Comparison of ENCODE assay signal across 1 cellular context in the genomic region with DNA sequence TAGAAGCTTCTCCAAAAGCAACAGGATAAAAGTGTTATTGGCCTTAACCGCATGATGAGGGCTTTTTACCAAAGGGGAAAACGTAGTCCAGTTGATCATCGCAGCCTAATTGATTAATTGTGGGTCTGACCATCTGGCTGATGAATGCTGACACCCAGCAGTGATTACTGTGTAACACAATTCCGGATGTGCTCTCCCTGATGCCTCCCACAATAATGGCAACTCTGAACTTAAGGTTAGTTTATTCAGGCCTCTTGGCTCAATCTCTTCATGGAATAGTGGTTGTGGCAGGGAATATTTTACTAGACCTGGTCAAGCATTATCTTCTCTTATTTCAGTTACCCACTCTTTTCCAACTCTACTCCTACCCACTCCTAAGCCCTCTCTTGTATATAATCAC.
TF ChIP-seq lines count a peak whose summit lies in the region.

No MANE protein-coding gene starts in this region.

TF ChIP-seq in IMR-90, 13 proteins besides CTCF, POLR2A, EP300 and RAD21 (continued from another document):
- TF ChIP-seq, protein P1, sequence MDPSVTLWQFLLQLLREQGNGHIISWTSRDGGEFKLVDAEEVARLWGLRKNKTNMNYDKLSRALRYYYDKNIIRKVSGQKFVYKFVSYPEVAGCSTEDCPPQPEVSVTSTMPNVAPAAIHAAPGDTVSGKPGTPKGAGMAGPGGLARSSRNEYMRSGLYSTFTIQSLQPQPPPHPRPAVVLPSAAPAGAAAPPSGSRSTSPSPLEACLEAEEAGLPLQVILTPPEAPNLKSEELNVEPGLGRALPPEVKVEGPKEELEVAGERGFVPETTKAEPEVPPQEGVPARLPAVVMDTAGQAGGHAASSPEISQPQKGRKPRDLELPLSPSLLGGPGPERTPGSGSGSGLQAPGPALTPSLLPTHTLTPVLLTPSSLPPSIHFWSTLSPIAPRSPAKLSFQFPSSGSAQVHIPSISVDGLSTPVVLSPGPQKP (IDR thresholded peaks at IDR 0.05; ENCODE audit: borderline replicate concordance, low read depth, low read length), result no peak
- TF ChIP-seq NFE2L2 (IDR thresholded peaks at IDR 0.05; ENCODE audit: low read depth, low read length) (no peak), CHD1 (IDR thresholded peaks at IDR 0.05; ENCODE audit: low read depth, low read length) (no peak), CEBPB (IDR thresholded peaks at IDR 0.05; ENCODE audit: low read depth, low read length) (no peak), RCOR1 (IDR thresholded peaks at IDR 0.05; ENCODE audit: insufficient replicate concordance, low read length) (no peak), FOS (IDR thresholded peaks at IDR 0.05; ENCODE audit: low read depth, low read length) (no peak), BHLHE40 (IDR thresholded peaks at IDR 0.05; ENCODE audit: low read depth, low read length) (no peak)
- TF ChIP-seq, protein P2, sequence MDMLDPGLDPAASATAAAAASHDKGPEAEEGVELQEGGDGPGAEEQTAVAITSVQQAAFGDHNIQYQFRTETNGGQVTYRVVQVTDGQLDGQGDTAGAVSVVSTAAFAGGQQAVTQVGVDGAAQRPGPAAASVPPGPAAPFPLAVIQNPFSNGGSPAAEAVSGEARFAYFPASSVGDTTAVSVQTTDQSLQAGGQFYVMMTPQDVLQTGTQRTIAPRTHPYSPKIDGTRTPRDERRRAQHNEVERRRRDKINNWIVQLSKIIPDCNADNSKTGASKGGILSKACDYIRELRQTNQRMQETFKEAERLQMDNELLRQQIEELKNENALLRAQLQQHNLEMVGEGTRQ (IDR thresholded peaks at IDR 0.05; ENCODE audit: low read depth, low read length), result no peak
